8 cellular contexts compared by ENCODE assay signal in the genomic region with DNA sequence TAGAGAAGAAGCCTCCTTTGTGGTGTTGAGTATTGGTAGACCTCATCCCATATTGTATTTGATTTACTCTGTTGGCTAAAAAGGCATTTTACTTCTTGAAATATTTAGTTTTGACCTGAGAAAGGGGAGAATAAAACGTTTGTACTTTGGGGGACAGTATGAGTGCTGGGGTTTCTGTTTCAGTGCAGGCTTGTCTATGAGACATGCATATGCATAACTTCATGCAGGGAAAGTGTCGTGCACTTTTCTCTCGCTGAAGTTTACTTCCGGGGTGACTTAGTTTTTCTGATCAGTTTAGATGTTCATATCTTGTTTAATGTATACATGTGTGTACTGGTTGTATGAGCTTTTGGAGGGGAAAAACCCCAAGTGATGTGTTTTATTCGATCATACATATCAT. TPM values are rescaled to one million over a fixed set of nuclear protein-coding genes. Genes with fewer than 3 reads are reported as not detected.
A peak's percentile ranks its signal among the peaks of the same experiment; 100 is the strongest.
DNase-seq lines count a peak whose midpoint lies in the region; ATAC-seq, FAIRE-seq and TF ChIP-seq lines count a peak whose summit lies in the region.

No MANE protein-coding gene starts in this region.

- TF ChIP-seq POLR2A in K562 (conservative IDR thresholded peaks at IDR 0.05): no peak
- TF ChIP-seq POLR2A in suprapubic skin (IDR thresholded peaks at IDR 0.05): no peak
- no peak for TF ChIP-seq POLR2A in testis (IDR thresholded peaks at IDR 0.05)

- CTCF ChIA-PET in K562 (lab: Yijun Ruan, JAX; ENCODE audit: low intra/inter-chr PET ratio): no interaction called here

- 72 to 75% methylated on average over 5 of the region's 5 CpGs for WGBS in heart right ventricle, 2 donors
- WGBS in K562 (ENCODE audit: insufficient coverage, low coverage, missing lambda C conversion rate): 20% methylated on average over 5 of the region's 5 CpGs
- 44% methylated on average over 5 of the region's 5 CpGs for WGBS in suprapubic skin
- WGBS in testis, 2 donors: 68 to 79% methylated on average over 5 of the region's 5 CpGs

- no peak for FAIRE-seq in K562 (lab: Jason Lieb, UNC)

- peak overlapping the region in 9 of 10 donors; percentile 15 to 51 (median 39) for H3K4me3 ChIP-seq in heart right ventricle
- H3K4me3 ChIP-seq in K562: no peak overlapping the region
- H3K4me3 ChIP-seq in suprapubic skin: peak overlapping the region; percentile 12
- no peak overlapping the region for H3K4me3 ChIP-seq in testis

- no peak for TF ChIP-seq CTCF in heart right ventricle (IDR thresholded peaks at IDR 0.05)
- no peak for TF ChIP-seq CTCF in K562 (IDR thresholded peaks at IDR 0.05 in 2 of 3, conservative IDR thresholded peaks at IDR 0.05 in 1 of 3; ENCODE audit: insufficient read depth in 2 of 3, low read depth in 1 of 3, low read length in 3 of 3)
- TF ChIP-seq CTCF in suprapubic skin (IDR thresholded peaks at IDR 0.05): no peak
- TF ChIP-seq CTCF in testis (IDR thresholded peaks at IDR 0.05): no peak

- H3K9ac ChIP-seq in K562 (ENCODE audit: insufficient read depth in 1 of 2, low read depth in 2 of 2, low read length in 2 of 2): no peak overlapping the region

- H3K9me3 ChIP-seq in heart right ventricle: no peaks in the 10 kb centered on the region
- H3K9me3 ChIP-seq in K562 (replicated peaks; ENCODE audit: control insufficient read depth, insufficient read depth, low read depth, low read length): no peaks in the 10 kb centered on the region
- H3K9me3 ChIP-seq in suprapubic skin: no peaks in the 10 kb centered on the region
- H3K9me3 ChIP-seq in testis: no peaks in the 10 kb centered on the region

- in situ Hi-C loops in K562 (cut with MboI): no loop called here

- H3K4me1 ChIP-seq in heart right ventricle: peaks cover 0 to 100% (median 91%) of the 10 kb centered on the region in 9 donors
- no peaks in the 10 kb centered on the region; a peak in 2 of 5 replicates for H3K4me1 ChIP-seq in K562 (replicated peaks in 1 of 2; ENCODE audit: control insufficient read depth in 2 of 2, insufficient read depth in 2 of 2, low read length in 2 of 2)
- peaks cover 82% of the 10 kb centered on the region for H3K4me1 ChIP-seq in suprapubic skin
- H3K4me1 ChIP-seq in testis: peaks cover 12% of the 10 kb centered on the region

- no peaks in the 10 kb centered on the region for H4K20me1 ChIP-seq in K562 (replicated peaks; ENCODE audit: control insufficient read depth, insufficient read depth, low read length)

- POLR2A ChIA-PET in K562 (lab: Yijun Ruan, JAX): interaction anchor here (0.8 kb wide), 1 partner anchor 128 kb away, joined by 3 read pairs; no protein-coding TSS in a partner anchor

- H3K27me3 ChIP-seq in heart right ventricle (no peaks in the 10 kb centered on the region), K562 (ENCODE audit: control insufficient read depth in 2 of 2, insufficient read depth in 2 of 2, low read length in 2 of 2) (no peaks in the 10 kb centered on the region), suprapubic skin (no peaks in the 10 kb centered on the region), testis (no peaks in the 10 kb centered on the region)

- no TSS peak for BruUV-seq in K562 (replicated peaks; lab: Mats Ljungman, UMichigan)

- DNase-seq in heart right ventricle: no peak
- DNase-seq in Right ventricle myocardium inferior (ENCODE audit: missing footprints): no peak
- no peak for DNase-seq in K562 (ENCODE audit: extremely low read depth in 1 of 4, low spot score in 3 of 4)
- no peak for DNase-seq in suprapubic skin (ENCODE audit: low spot score in 2 of 2)
- DNase-seq in NCI-H1048 (lab: John Stamatoyannopoulos, UW): no peak
- no peak for DNase-seq in NCI-H446 (lab: John Stamatoyannopoulos, UW)
- DNase-seq in testis: no peak

- H3K27ac ChIP-seq in heart right ventricle: peak overlapping the region in 9 of 10 donors; percentile 47 to 85 (median 71)
- H3K27ac ChIP-seq in K562 (ENCODE audit: extremely low read depth, low read depth, low read length): peak overlapping the region; percentile 45; the same call in 1 of the 3 replicates
- peak overlapping the region; percentile 51 for H3K27ac ChIP-seq in suprapubic skin
- H3K27ac ChIP-seq in testis: no peak overlapping the region

- H2AFZ ChIP-seq in K562 (ENCODE audit: low read depth, low read length): peak overlapping the region; percentile 80

- ATAC-seq in heart right ventricle: no peak
- no peak for ATAC-seq in Right ventricle myocardium inferior
- ATAC-seq in HG03135 (IDR thresholded peaks at IDR 0.05; ENCODE audit: unreplicated experiment): peak; percentile 50
- no peak for ATAC-seq in K562

- intact Hi-C loops in heart right ventricle (cut with DNase I): loop anchor here in 4 of 10 donors (1.0 to 10.0 kb wide), 3 partner anchors 22 to 60 kb away; partner anchors contain the start of gene UTRN (in 3 of the 4)
- intact Hi-C loops in Right ventricle myocardium inferior (cut with DNase I): loop anchor here (5.0 kb wide), 1 partner anchor 57 kb away; the partner anchor contains the start of gene UTRN
- intact Hi-C loops in K562 (cut with micrococcal nuclease): no loop called here
- intact Hi-C loops in testis (cut with DNase I; ENCODE audit: low total_unique reads): no loop called here

- H3K9me1 ChIP-seq in K562 (ENCODE audit: control insufficient read depth, insufficient read depth, low read length): no peaks in the 10 kb centered on the region

- TF ChIP-seq EP300 in K562 (IDR thresholded peaks at IDR 0.05; ENCODE audit: low read length) (no peak), suprapubic skin (IDR thresholded peaks at IDR 0.05) (no peak)

- H3K4me2 ChIP-seq in K562 (ENCODE audit: insufficient read depth, low read length): peak overlapping the region; percentile 9; the same call in 1 of the 2 replicates

- no peak for TF ChIP-seq RAD21 in K562 (CRISPR knock-in tag; conservative IDR thresholded peaks at IDR 0.05 in 1 of 2, IDR thresholded peaks at IDR 0.05 in 1 of 2)

- H3K36me3 ChIP-seq in heart right ventricle (no peaks in the 10 kb centered on the region), K562 (ENCODE audit: control insufficient read depth, insufficient read depth, low read length) (no peaks in the 10 kb centered on the region), suprapubic skin (no peaks in the 10 kb centered on the region), testis (ENCODE audit: low read depth, missing control alignments) (no peaks in the 10 kb centered on the region)

- no peaks in the 10 kb centered on the region for H3K79me2 ChIP-seq in K562 (ENCODE audit: control insufficient read depth, insufficient read depth, low read length)

TF ChIP-seq in K562, 482 proteins besides CTCF, POLR2A, EP300 and RAD21 (continues in another document):
- no peak for TF ChIP-seq NR2C1 (IDR thresholded peaks at IDR 0.05)
- peak; percentile 75 for TF ChIP-seq NR2C1 (tag; IDR thresholded peaks at IDR 0.05)
- no peak for TF ChIP-seq NR2C2 (CRISPR knock-in tag; IDR thresholded peaks at IDR 0.05)
- TF ChIP-seq NR2C2 (tag; IDR thresholded peaks at IDR 0.05): peak; percentile 41; the same call in 1 of the 2 replicates
- TF ChIP-seq VEZF1 (CRISPR knock-in tag; IDR thresholded peaks at IDR 0.05): no peak
- no peak for TF ChIP-seq SREBF2 (CRISPR knock-in tag; IDR thresholded peaks at IDR 0.05)
- TF ChIP-seq GABPA (tag; conservative IDR thresholded peaks at IDR 0.05; ENCODE audit: low read depth): 0 out of 2 replicates have a peak, but pooled peaks have one; percentile 26
- no peak for TF ChIP-seq ZKSCAN3 (CRISPR knock-in tag; IDR thresholded peaks at IDR 0.05)

RNA-seq across cellular contexts. Expression of gene UTRN, which starts 59.5 kb away (rescaled TPM):
- total RNA-seq in heart right ventricle (100 to 1,000 TPM in 2 of 10 donors, 10 to 100 TPM in 8; 54.4 to 109 (median 85.5) TPM), Right ventricle myocardium inferior (69.2 TPM), K562 (2014; rRNA removed) (10.0 and 10.4 TPM in 2 replicates), K562 (2014; rRNA removed; fragmentation: Illumina TruSeq; extraction: Trizol) (11.5 and 15.9 TPM in 2 replicates), K562 (2015; rRNA removed; fragmentation: Illumina TruSeq; extraction: Trizol) (20.5 and 22.4 TPM in 2 replicates), K562 (2021) (10.4 and 12.0 TPM in 2 replicates), suprapubic skin (100 to 1,000 TPM in 2 of 4 donors, 10 to 100 TPM in 2; 76.1 to 147 (median 93.1) TPM), testis (100 to 1,000 TPM; 118 to 127 TPM)
- polyA plus RNA-seq in heart right ventricle (10 to 100 TPM; 11.4 to 23.2 TPM), K562 (2011; rRNA removed) (1.2 and 1.9 TPM in 2 replicates), K562 (2014; fragmentation: Illumina TruSeq; extraction: Trizol) (10.5 and 15.1 TPM in 2 replicates), K562 (2014; fragmentation: Nextera tagmentation; extraction: Ambion mirVana) (1 to 10 TPM in 1 of 2 experiments, under 1 TPM in 1; 0.94 to 2.1 TPM), K562 (2014; rRNA removed) (6.2 and 7.1 TPM in 2 replicates), testis (ENCODE audit: insufficient read depth, low read depth, low replicate concordance) (109 TPM)
- 4.6 and 11.3 TPM in 2 replicates for total RNA-seq in K562 (2011; cell fraction: chromatin; rRNA removed; ENCODE audit: low replicate concordance)
- 2.4 and 2.8 TPM in 2 replicates for total RNA-seq in K562 (2011; cell fraction: nucleolus; rRNA removed)
- 3.5 and 3.8 TPM in 2 replicates for total RNA-seq in K562 (2011; cell fraction: nucleoplasm; rRNA removed)
- 0.49 and 1.3 TPM in 2 replicates for polyA plus RNA-seq in K562 (2011; cell fraction: cytosol; rRNA removed)
- polyA plus RNA-seq in K562 (2011; cell fraction: nucleus; rRNA removed): 2.2 and 3.4 TPM in 2 replicates
- polyA plus RNA-seq in K562 (2012): 10.6 and 11.6 TPM in 2 replicates
- 4.3 and 8.3 TPM in 2 replicates for polyA minus RNA-seq in K562 (2011; rRNA and poly(A)+ RNA removed)
- polyA minus RNA-seq in K562 (2011; cell fraction: cytosol; rRNA and poly(A)+ RNA removed): 1.4 and 1.8 TPM in 2 replicates
- polyA minus RNA-seq in K562 (2011; cell fraction: nucleus; rRNA and poly(A)+ RNA removed): 5.0 and 9.2 TPM in 2 replicates

Comparison
In these comparisons a context has a peak if more than half of its experiments do, and no peak if none do; other contexts are left out.
1. H3K27ac ChIP-seq: peak in heart right ventricle (9 of 10), K562 (single experiment) and suprapubic skin (single experiment); none in testis (0 of 2).
2. H3K4me3 ChIP-seq: peak in heart right ventricle (9 of 10) and suprapubic skin (single experiment); none in K562 (single experiment) and testis (0 of 2).